Comparison of ENCODE assay signal across 22 cellular contexts in genomic region chr9:14269911-14270310, GRCh38. TPM values are rescaled to one million over a fixed set of nuclear protein-coding genes. Genes with fewer than 3 reads are reported as not detected.
A peak's percentile ranks its signal among the peaks of the same experiment; 100 is the strongest.
DNase-seq lines count a peak whose midpoint lies in the region; ATAC-seq, FAIRE-seq and TF ChIP-seq lines count a peak whose summit lies in the region.
"Had no signal": no experiment of that assay in that cellular context is flagged by ENCODE, and none has a peak within 500 bp of the region (broad histone marks: within the 10 kb centered on the region; RNA-seq: fewer than 3 reads in every experiment).

No MANE protein-coding gene starts in this region.

- TF ChIP-seq EP300 in SK-N-SH (IDR thresholded peaks at IDR 0.05; ENCODE audit: borderline replicate concordance in 1 of 2, low read depth in 1 of 2, low read length in 1 of 2): no peak

- no peak overlapping the region for H3K9ac ChIP-seq in SK-N-SH
- no peak overlapping the region for H3K9ac ChIP-seq in endothelial cell of umbilical vein (replicated peaks; ENCODE audit: extremely low read depth, insufficient read depth, low read length)
- no peak overlapping the region for H3K9ac ChIP-seq in muscle layer of colon (ENCODE audit: low read length)
- H3K9ac ChIP-seq in subcutaneous abdominal adipose tissue (ENCODE audit: low read length in 5 of 5): peak overlapping the region in 1 of 5 donors; percentile 56
- H3K9ac ChIP-seq: BLaER1, GM23248 had no signal

- intact Hi-C loops in endothelial cell of umbilical vein (cut with micrococcal nuclease): loop anchor here (2.0 to 5.0 kb wide), 3 partner anchors 78 to 162 kb away; no protein-coding TSS in a partner anchor

- no TSS peak for BruUV-seq in endothelial cell of umbilical vein (replicated peaks; lab: Mats Ljungman, UMichigan)

- H3K27ac ChIP-seq in SK-N-SH (ENCODE audit: low read depth in 2 of 2, low read length in 1 of 2) (peak overlapping the region; percentile 71 to 98; a peak in 3 of 4 replicates), endothelial cell of umbilical vein (ENCODE audit: insufficient read depth, low read depth, low read length) (no peak overlapping the region), muscle layer of colon (ENCODE audit: low read depth, low read length) (peak overlapping the region; percentile 16), subcutaneous abdominal adipose tissue (ENCODE audit: low read depth, low read length) (peak overlapping the region; percentile 62)
- H3K27ac ChIP-seq: 22Rv1, A549, BLaER1, GM23248, HL-60 had no signal

- no peak for TF ChIP-seq POLR2A in endothelial cell of umbilical vein (IDR thresholded peaks at IDR 0.05; ENCODE audit: low read depth, low read length)

- no peak for FAIRE-seq in endothelial cell of umbilical vein (lab: Jason Lieb, UNC)
- FAIRE-seq: A549, GM12892, GM18507 had no signal

- peaks cover 78% of the 10 kb centered on the region for H3K79me2 ChIP-seq in SK-N-SH (ENCODE audit: insufficient read depth)
- peaks cover 86% of the 10 kb centered on the region for H3K79me2 ChIP-seq in endothelial cell of umbilical vein (ENCODE audit: control insufficient read depth, insufficient read depth, low read length)

- H2AFZ ChIP-seq in SK-N-SH (ENCODE audit: low read depth): no peak overlapping the region
- no peak overlapping the region for H2AFZ ChIP-seq in endothelial cell of umbilical vein (ENCODE audit: low read depth, low read length)
- H2AFZ ChIP-seq: GM23248 had no signal

- DNase-seq in SK-N-SH (no peak), endothelial cell of umbilical vein (ENCODE audit: low read depth, low spot score) (peak; percentile 82), GM19240 (ENCODE audit: insufficient read length, low spot score) (no peak), mucosa of gallbladder (ENCODE audit: low spot score) (no peak)
- no peak for DNase-seq in activated CD4-positive, alpha-beta T cell treated with anti-CD3 and anti-CD28 coated beads, Interleukin-2, amount 50 U/mL, for 1 hour
- DNase-seq: AML-193; CD4-positive, alpha-beta memory T cell; DMS153; DMS79; GDM1; GM23248 had no signal

- no peak for ATAC-seq in SK-N-SH treated with all-trans-retinoic acid at 6 μM for 48 hours
- ATAC-seq: A549 had no signal

- POLR2A ChIA-PET in SK-N-SH (lab: Yijun Ruan, JAX) (interaction anchor here (0.6 to 1.4 kb wide), 5 partner anchors 8 to 61 kb away, joined by 3 to 6 read pairs (median 3); partner anchors contain the start of gene NFIB), endothelial cell of umbilical vein (lab: Charles Lee) (interaction anchor here (0.6 kb wide), 1 partner anchor 11 kb away, joined by 5 read pairs; no protein-coding TSS in a partner anchor)

- TF ChIP-seq CTCF in SK-N-SH (IDR thresholded peaks at IDR 0.05) (no peak), endothelial cell of umbilical vein (IDR thresholded peaks at IDR 0.05; ENCODE audit: extremely low read depth in 1 of 2, insufficient read depth in 1 of 2, low read depth in 1 of 2, low read length in 2 of 2) (no peak)

- no peaks in the 10 kb centered on the region for H3K27me3 ChIP-seq in SK-N-SH (ENCODE audit: insufficient read depth)
- no peaks in the 10 kb centered on the region for H3K27me3 ChIP-seq in endothelial cell of umbilical vein (ENCODE audit: control insufficient read depth in 2 of 2, insufficient read depth in 2 of 2, low read length in 2 of 2)
- no peaks in the 10 kb centered on the region for H3K27me3 ChIP-seq in muscle layer of colon (ENCODE audit: control insufficient read depth in 1 of 2, insufficient read depth in 2 of 2, low read length in 2 of 2)
- H3K27me3 ChIP-seq in subcutaneous abdominal adipose tissue (ENCODE audit: control insufficient read depth in 5 of 5, insufficient read depth in 4 of 5, low read length in 5 of 5): no peaks in the 10 kb centered on the region
- H3K27me3 ChIP-seq: BLaER1 had no signal

- dilution Hi-C loops in endothelial cell of umbilical vein (cut with MboI; ENCODE audit: extremely low pct_ligation_motif_present, low sequenced_read_pairs): no loop called here

- no peak for TF ChIP-seq RAD21 in SK-N-SH (IDR thresholded peaks at IDR 0.05; ENCODE audit: low read length)

- peaks cover 39 to 52% of the 10 kb centered on the region in 2 experiments for H3K4me1 ChIP-seq in SK-N-SH (ENCODE audit: control insufficient read depth in 1 of 2, insufficient read depth in 2 of 2, low read depth in 1 of 2, low read length in 1 of 2)
- H3K4me1 ChIP-seq in endothelial cell of umbilical vein (ENCODE audit: control insufficient read depth, extremely low read depth, insufficient read depth, low read length): peaks cover 52% of the 10 kb centered on the region
- H3K4me1 ChIP-seq in muscle layer of colon (ENCODE audit: insufficient read depth, low read length): peaks cover 50% of the 10 kb centered on the region
- peaks cover 6 to 51% (median 43%) of the 10 kb centered on the region in 5 donors for H3K4me1 ChIP-seq in subcutaneous abdominal adipose tissue (ENCODE audit: control insufficient read depth in 5 of 5, insufficient read depth in 5 of 5, low read length in 5 of 5)

- H3K4me3 ChIP-seq in SK-N-SH (ENCODE audit: low read depth in 2 of 2, low read length in 1 of 2): no peak overlapping the region
- H3K4me3 ChIP-seq in endothelial cell of umbilical vein (replicated peaks in 1 of 3; ENCODE audit: insufficient read depth in 1 of 3, low read depth in 1 of 3, low read length in 3 of 3): no peak overlapping the region
- no peak overlapping the region for H3K4me3 ChIP-seq in muscle layer of colon (ENCODE audit: low read depth in 1 of 2, low read length in 2 of 2)
- H3K4me3 ChIP-seq in subcutaneous abdominal adipose tissue (ENCODE audit: low read depth in 1 of 5, low read length in 5 of 5): no peak overlapping the region
- H3K4me3 ChIP-seq: A549, BLaER1, GM23248, HAP-1 had no signal

- H3F3A ChIP-seq in SK-N-SH (replicated peaks; ENCODE audit: insufficient read depth): peaks cover 23% of the 10 kb centered on the region

- H3K4me2 ChIP-seq in SK-N-SH (no peak overlapping the region), endothelial cell of umbilical vein (ENCODE audit: insufficient read depth, low read length) (no peak overlapping the region)
- H3K4me2 ChIP-seq: A549, BLaER1 had no signal

- CTCF ChIA-PET in SK-N-SH (lab: Yijun Ruan, JAX): interaction anchor here (1.1 to 1.8 kb wide), 2 partner anchors 78 to 164 kb away, joined by 3 to 5 read pairs; no protein-coding TSS in a partner anchor
- CTCF ChIA-PET in endothelial cell of umbilical vein (lab: Charles Lee): interaction anchor here (0.7 to 3.2 kb wide), 7 partner anchors 10 to 842 kb away, joined by 3 to 11 read pairs (median 6); no protein-coding TSS in a partner anchor

- no peaks in the 10 kb centered on the region for H3K9me1 ChIP-seq in endothelial cell of umbilical vein (replicated peaks; ENCODE audit: control insufficient read depth, extremely low read depth, insufficient read depth, low read length)

- no peaks in the 10 kb centered on the region for H3K9me3 ChIP-seq in SK-N-SH
- H3K9me3 ChIP-seq in endothelial cell of umbilical vein (replicated peaks; ENCODE audit: control insufficient read depth, insufficient read depth, low read length): no peaks in the 10 kb centered on the region
- no peaks in the 10 kb centered on the region for H3K9me3 ChIP-seq in muscle layer of colon (ENCODE audit: low read length)
- H3K9me3 ChIP-seq in subcutaneous abdominal adipose tissue (ENCODE audit: control insufficient read depth in 5 of 5, low read length in 5 of 5): no peaks in the 10 kb centered on the region
- H3K9me3 ChIP-seq: A549, BLaER1, HAP-1 had no signal

- H3K9me2 ChIP-seq in SK-N-SH: no peaks in the 10 kb centered on the region

- H3K36me3 ChIP-seq in SK-N-SH (replicated peaks in 1 of 2; ENCODE audit: control insufficient read depth in 1 of 2, insufficient read depth in 2 of 2, low read length in 1 of 2): peaks cover 3 to 9% of the 10 kb centered on the region in 2 experiments
- H3K36me3 ChIP-seq in endothelial cell of umbilical vein (ENCODE audit: control insufficient read depth in 2 of 2, extremely low read depth in 1 of 2, insufficient read depth in 2 of 2, low read length in 2 of 2): peaks cover 0 to 12% of the 10 kb centered on the region in 2 experiments
- no peaks in the 10 kb centered on the region for H3K36me3 ChIP-seq in muscle layer of colon (ENCODE audit: insufficient read depth, low read length)
- peaks cover 0 to 2% (median 0%) of the 10 kb centered on the region in 5 donors for H3K36me3 ChIP-seq in subcutaneous abdominal adipose tissue (ENCODE audit: control insufficient read depth in 5 of 5, insufficient read depth in 5 of 5, low read length in 5 of 5)
- H3K36me3 ChIP-seq: BLaER1, HAP-1 had no signal

- peaks cover 7% of the 10 kb centered on the region for H4K20me1 ChIP-seq in SK-N-SH (ENCODE audit: insufficient read depth)
- no peaks in the 10 kb centered on the region for H4K20me1 ChIP-seq in endothelial cell of umbilical vein (replicated peaks; ENCODE audit: control insufficient read depth, extremely low read depth, insufficient read depth, low read length)
- H4K20me1 ChIP-seq: BLaER1 had no signal

TF ChIP-seq in SK-N-SH, 30 proteins besides CTCF, POLR2A, EP300 and RAD21:
- TF ChIP-seq FOXJ3 (CRISPR knock-in tag; IDR thresholded peaks at IDR 0.05): no peak

TF ChIP-seq in SK-N-SH treated with all-trans-retinoic acid at 6 μM for 48 hours, 23 proteins besides CTCF, POLR2A, EP300 and RAD21 (continues in another document):
- TF ChIP-seq ZC3H10 (CRISPR knock-in tag; IDR thresholded peaks at IDR 0.05) (no peak), PPARA (CRISPR knock-in tag; IDR thresholded peaks at IDR 0.05; ENCODE audit: borderline replicate concordance) (no peak), BACH2 (CRISPR knock-in tag; IDR thresholded peaks at IDR 0.05; ENCODE audit: borderline replicate concordance) (no peak), ZFP30 (CRISPR knock-in tag; IDR thresholded peaks at IDR 0.05) (no peak)

TF ChIP-seq in endothelial cell of umbilical vein, 7 proteins besides CTCF, POLR2A, EP300 and RAD21 (continues in another document):
- no peak for TF ChIP-seq FOS (IDR thresholded peaks at IDR 0.05; ENCODE audit: borderline replicate concordance, insufficient read depth, low read length)
- TF ChIP-seq MAX (IDR thresholded peaks at IDR 0.05; ENCODE audit: insufficient read depth, insufficient read length): no peak

RNA-seq across cellular contexts. Expression of gene NFIB, which starts 44.0 kb away (rescaled TPM):
- polyA plus RNA-seq in SK-N-SH (2012; rRNA removed) (8.1 and 9.2 TPM in 2 replicates), endothelial cell of umbilical vein (23.4 and 26.4 TPM in 2 replicates)
- 9.4 TPM in 2 replicates for polyA plus RNA-seq in SK-N-SH (2012; cell fraction: cytosol; rRNA removed)
- 12.0 and 18.7 TPM in 2 replicates for polyA plus RNA-seq in SK-N-SH (2012; cell fraction: nucleus; rRNA removed)
- total RNA-seq in endothelial cell of umbilical vein (160 and 174 TPM in 2 replicates), mucosa of gallbladder (116 TPM)
- polyA plus RNA-seq in endothelial cell of umbilical vein (2011; cell fraction: cytosol; rRNA removed): 37.4 and 43.7 TPM in 2 replicates
- polyA plus RNA-seq in endothelial cell of umbilical vein (2011; cell fraction: nucleus; rRNA removed): 154 and 187 TPM in 2 replicates
- polyA plus RNA-seq in endothelial cell of umbilical vein (2012): 57.7 and 61.6 TPM in 2 replicates
- polyA minus RNA-seq in endothelial cell of umbilical vein: 232 and 242 TPM in 2 replicates
- polyA minus RNA-seq in endothelial cell of umbilical vein (2011; cell fraction: cytosol; rRNA and poly(A)+ RNA removed): 21.1 TPM
- polyA minus RNA-seq in endothelial cell of umbilical vein (2011; cell fraction: nucleus; rRNA and poly(A)+ RNA removed): 402 and 529 TPM in 2 replicates
- total RNA-seq: CD4-positive, alpha-beta memory T cell had no signal
- polyA plus RNA-seq: CD14-positive monocyte; CD4-positive, alpha-beta memory T cell had no signal
